ENCODE assay signal across 26 cellular contexts in the genomic region with DNA sequence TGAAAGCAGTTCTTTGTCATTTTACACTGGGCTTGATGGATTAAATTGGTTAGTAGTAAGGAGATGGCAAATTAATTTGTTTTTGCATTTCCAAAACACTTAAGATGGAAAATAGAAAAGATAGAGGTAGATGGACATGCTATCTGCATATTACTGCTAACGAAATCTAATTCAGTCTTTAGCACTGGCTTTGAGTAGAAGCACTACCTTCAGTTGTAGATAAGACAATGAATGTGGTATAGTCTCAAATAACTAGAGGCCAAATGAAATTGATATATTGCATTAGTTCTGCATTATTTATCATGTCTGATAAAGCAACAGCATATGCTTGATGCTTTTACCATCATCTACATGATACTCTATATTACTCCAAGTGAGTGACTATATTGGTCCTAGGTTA.
"Had no signal": no experiment of that assay in that cellular context is flagged by ENCODE, and none has a peak within 500 bp of the region (broad histone marks: within the 10 kb centered on the region; RNA-seq: fewer than 3 reads in every experiment).

No MANE protein-coding gene starts in this region.

- H3K27me3 ChIP-seq: left lung, ovary, right atrium auricular region, right lobe of liver, stomach, testis, thyroid gland, transverse colon, upper lobe of left lung, vagina had no signal

- H3K9me3 ChIP-seq: left lung, lower lobe of right lung, ovary, right atrium auricular region, right lobe of liver, stomach, testis, thyroid gland, transverse colon, upper lobe of left lung, vagina had no signal

- ATAC-seq: left colon; left lung; lower lobe of right lung; natural killer cell; right lobe of liver; stimulated activated naive B cell treated with anti-CD40 and anti-IgM and Interleukin-4, amounts not matched to agents 10 μg/mL and 1 μg/mL and 100 μg/mL, for 72 hours; stimulated activated naive CD8-positive, alpha-beta T cell treated with anti-CD3 and anti-CD28 coated beads, Interleukin-15, Interleukin-2, amounts not matched to agents 100 U/mL and 50 U/mL, for 24 hours had no signal

- DNase-seq: hypothalamus; immature natural killer cell; kidney; left colon; left lung; lower lobe of right lung; mammary epithelial cell; mesendoderm; naive B cell; natural killer cell; ovary; right lobe of liver; stimulated activated CD4-positive, alpha-beta T cell treated with anti-CD3 and anti-CD28 coated beads, Interleukin-1b, Interleukin-23, amount 100 ng/mL, for 48 hours; stimulated activated CD4-positive, alpha-beta T cell treated with anti-CD3 and anti-CD28 coated beads, Interleukin-2, amount 100 ng/mL, for 48 hours; stimulated activated naive B cell treated with anti-CD40 and anti-IgM and Interleukin-4, amounts not matched to agents 10 μg/mL and 1 μg/mL and 100 μg/mL, for 72 hours; stimulated activated naive CD8-positive, alpha-beta T cell treated with anti-CD3 and anti-CD28 coated beads, Interleukin-15, Interleukin-2, amounts not matched to agents 100 U/mL and 50 U/mL, for 24 hours; stomach; testis; thyroid gland; transverse colon; upper lobe of left lung had no signal

- H3K4me3 ChIP-seq: left lung, lower lobe of right lung, ovary, right atrium auricular region, right lobe of liver, smooth muscle cell, stomach, testis, thyroid gland, transverse colon, upper lobe of left lung, vagina had no signal

- H3K36me3 ChIP-seq: left lung, lower lobe of right lung, ovary, right atrium auricular region, right lobe of liver, stomach, thyroid gland, transverse colon, upper lobe of left lung, vagina had no signal

- H3K4me1 Mint-ChIP-seq: immature natural killer cell had no signal

- H3K27me3 Mint-ChIP-seq: naive B cell; progenitor cell of endocrine pancreas; stimulated activated naive B cell treated with anti-CD40 and anti-IgM and Interleukin-4, amounts not matched to agents 10 μg/mL and 1 μg/mL and 100 μg/mL, for 72 hours had no signal

- H3K4me2 ChIP-seq: smooth muscle cell had no signal

- H3K27ac Mint-ChIP-seq: immature natural killer cell; mesothelial cell of epicardium; natural killer cell; progenitor cell of endocrine pancreas; stimulated activated naive B cell treated with anti-CD40 and anti-IgM and Interleukin-4, amounts not matched to agents 10 μg/mL and 1 μg/mL and 100 μg/mL, for 72 hours had no signal

- H3K36me3 Mint-ChIP-seq: immature natural killer cell; mesothelial cell of epicardium; naive B cell; natural killer cell; stimulated activated naive B cell treated with anti-CD40 and anti-IgM and Interleukin-4, amounts not matched to agents 10 μg/mL and 1 μg/mL and 100 μg/mL, for 72 hours had no signal

- H3K27ac ChIP-seq: left lung, lower lobe of right lung, ovary, right atrium auricular region, right lobe of liver, stomach, testis, thyroid gland, transverse colon, upper lobe of left lung, vagina had no signal

- H3K4me3 Mint-ChIP-seq: immature natural killer cell; mesothelial cell of epicardium; naive B cell; natural killer cell; stimulated activated naive B cell treated with anti-CD40 and anti-IgM and Interleukin-4, amounts not matched to agents 10 μg/mL and 1 μg/mL and 100 μg/mL, for 72 hours had no signal

- H3K9me3 Mint-ChIP-seq: immature natural killer cell; mesothelial cell of epicardium; natural killer cell; stimulated activated naive B cell treated with anti-CD40 and anti-IgM and Interleukin-4, amounts not matched to agents 10 μg/mL and 1 μg/mL and 100 μg/mL, for 72 hours had no signal

- H3K4me1 ChIP-seq: lower lobe of right lung, right atrium auricular region, testis, thyroid gland, transverse colon, upper lobe of left lung, vagina had no signal
